In genomic region chr2:151827564-151828142, GRCh38 we compare ENCODE assay signal across 1 cellular context.
TF ChIP-seq lines count a peak whose summit lies in the region.

No MANE protein-coding gene starts in this region.

TF ChIP-seq in HepG2, 621 proteins besides CTCF, POLR2A, EP300 and RAD21 (continued from another document and continues in another):
- no peak for TF ChIP-seq ZNF512B (CRISPR knock-in tag; IDR thresholded peaks at IDR 0.05; ENCODE audit: borderline replicate concordance)
- no peak for TF ChIP-seq GATAD1 (CRISPR knock-in tag; IDR thresholded peaks at IDR 0.05)
- no peak for TF ChIP-seq MYPOP (CRISPR knock-in tag; IDR thresholded peaks at IDR 0.05)
- 0 out of 2 replicates have a peak, but pooled peaks have one; percentile 33 for TF ChIP-seq ZNF704 (CRISPR knock-in tag; IDR thresholded peaks at IDR 0.05; ENCODE audit: borderline replicate concordance)
- no peak for TF ChIP-seq KLF15 (CRISPR knock-in tag; IDR thresholded peaks at IDR 0.05; ENCODE audit: borderline replicate concordance)
- no peak for TF ChIP-seq POLR2AphosphoS5 (IDR thresholded peaks at IDR 0.05; ENCODE audit: low read depth, low read length)
- TF ChIP-seq SP1 (IDR thresholded peaks at IDR 0.05), result no peak
- no peak for TF ChIP-seq SP1 (CRISPR knock-in tag; IDR thresholded peaks at IDR 0.05)
- peak; percentile 66; the same call in 1 of the 2 replicates for TF ChIP-seq ZNF678 (CRISPR knock-in tag; IDR thresholded peaks at IDR 0.05)
- 0 out of 2 replicates have a peak, but pooled peaks have one; percentile 15 for TF ChIP-seq ZNF20 (CRISPR knock-in tag; IDR thresholded peaks at IDR 0.05)
- no peak for TF ChIP-seq RFXAP (CRISPR knock-in tag; IDR thresholded peaks at IDR 0.05; ENCODE audit: borderline replicate concordance)
- no peak for TF ChIP-seq TEAD3 (CRISPR knock-in tag; optimal IDR thresholded peaks at IDR 0.05; ENCODE audit: borderline replicate concordance)
- TF ChIP-seq, protein P1, sequence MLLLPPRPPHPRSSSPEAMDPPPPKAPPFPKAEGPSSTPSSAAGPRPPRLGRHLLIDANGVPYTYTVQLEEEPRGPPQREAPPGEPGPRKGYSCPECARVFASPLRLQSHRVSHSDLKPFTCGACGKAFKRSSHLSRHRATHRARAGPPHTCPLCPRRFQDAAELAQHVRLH (CRISPR knock-in tag; IDR thresholded peaks at IDR 0.05; ENCODE audit: borderline replicate concordance, low read depth), result 0 out of 2 replicates have a peak, but pooled peaks have one; percentile 12
- no peak for TF ChIP-seq BCL6 (CRISPR knock-in tag; IDR thresholded peaks at IDR 0.05)
- peak; percentile 35 for TF ChIP-seq ZNF883 (CRISPR knock-in tag; IDR thresholded peaks at IDR 0.05; ENCODE audit: not compliant biosample characterization)
- TF ChIP-seq NFE2L1 (CRISPR knock-in tag; IDR thresholded peaks at IDR 0.05; ENCODE audit: borderline replicate concordance), result no peak
- TF ChIP-seq, protein P2, sequence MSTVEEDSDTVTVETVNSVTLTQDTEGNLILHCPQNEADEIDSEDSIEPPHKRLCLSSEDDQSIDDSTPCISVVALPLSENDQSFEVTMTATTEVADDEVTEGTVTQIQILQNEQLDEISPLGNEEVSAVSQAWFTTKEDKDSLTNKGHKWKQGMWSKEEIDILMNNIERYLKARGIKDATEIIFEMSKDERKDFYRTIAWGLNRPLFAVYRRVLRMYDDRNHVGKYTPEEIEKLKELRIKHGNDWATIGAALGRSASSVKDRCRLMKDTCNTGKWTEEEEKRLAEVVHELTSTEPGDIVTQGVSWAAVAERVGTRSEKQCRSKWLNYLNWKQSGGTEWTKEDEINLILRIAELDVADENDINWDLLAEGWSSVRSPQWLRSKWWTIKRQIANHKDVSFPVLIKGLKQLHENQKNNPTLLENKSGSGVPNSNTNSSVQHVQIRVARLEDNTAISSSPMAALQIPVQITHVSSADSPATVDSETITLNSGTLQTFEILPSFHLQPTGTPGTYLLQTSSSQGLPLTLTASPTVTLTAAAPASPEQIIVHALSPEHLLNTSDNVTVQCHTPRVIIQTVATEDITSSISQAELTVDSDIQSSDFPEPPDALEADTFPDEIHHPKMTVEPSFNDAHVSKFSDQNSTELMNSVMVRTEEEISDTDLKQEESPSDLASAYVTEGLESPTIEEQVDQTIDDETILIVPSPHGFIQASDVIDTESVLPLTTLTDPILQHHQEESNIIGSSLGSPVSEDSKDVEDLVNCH (CRISPR knock-in tag; IDR thresholded peaks at IDR 0.05), result no peak
- TF ChIP-seq ZMYM3 (CRISPR knock-in tag; IDR thresholded peaks at IDR 0.05), result peak; percentile 96
- TF ChIP-seq AGO2 (optimal IDR thresholded peaks at IDR 0.05; ENCODE audit: low read depth, low read length), result peak; percentile 97
- TF ChIP-seq ZNF256 (CRISPR knock-in tag; conservative IDR thresholded peaks at IDR 0.05), result 0 out of 2 replicates have a peak, but pooled peaks have one; percentile 17
- TF ChIP-seq ZNF703 (CRISPR knock-in tag; IDR thresholded peaks at IDR 0.05; ENCODE audit: borderline replicate concordance), result peak; percentile 55; the same call in 1 of the 2 replicates
- no peak for TF ChIP-seq KAT2B (IDR thresholded peaks at IDR 0.05; ENCODE audit: borderline replicate concordance, low read depth, low read length)
- TF ChIP-seq, protein P3, sequence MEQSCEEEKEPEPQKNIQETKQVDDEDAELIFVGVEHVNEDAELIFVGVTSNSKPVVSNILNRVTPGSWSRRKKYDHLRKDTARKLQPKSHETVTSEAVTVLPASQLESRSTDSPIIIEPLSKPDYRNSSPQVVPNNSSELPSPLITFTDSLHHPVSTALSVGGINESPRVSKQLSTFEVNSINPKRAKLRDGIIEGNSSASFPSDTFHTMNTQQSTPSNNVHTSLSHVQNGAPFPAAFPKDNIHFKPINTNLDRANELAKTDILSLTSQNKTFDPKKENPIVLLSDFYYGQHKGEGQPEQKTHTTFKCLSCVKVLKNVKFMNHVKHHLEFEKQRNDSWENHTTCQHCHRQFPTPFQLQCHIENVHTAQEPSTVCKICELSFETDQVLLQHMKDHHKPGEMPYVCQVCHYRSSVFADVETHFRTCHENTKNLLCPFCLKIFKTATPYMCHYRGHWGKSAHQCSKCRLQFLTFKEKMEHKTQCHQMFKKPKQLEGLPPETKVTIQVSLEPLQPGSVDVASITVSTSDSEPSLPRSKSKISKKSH (CRISPR knock-in tag; IDR thresholded peaks at IDR 0.05; ENCODE audit: borderline replicate concordance), result 0 out of 2 replicates have a peak, but pooled peaks have one; percentile 11
- TF ChIP-seq ZSCAN12 (CRISPR knock-in tag; IDR thresholded peaks at IDR 0.05), result no peak
- no peak for TF ChIP-seq ATM (IDR thresholded peaks at IDR 0.05; ENCODE audit: borderline replicate concordance)
- TF ChIP-seq ZNF160 (CRISPR knock-in tag; IDR thresholded peaks at IDR 0.05), result 0 out of 2 replicates have a peak, but pooled peaks have one; percentile 9
- TF ChIP-seq ZBTB38 (CRISPR knock-in tag; IDR thresholded peaks at IDR 0.05), result no peak
- no peak for TF ChIP-seq ELF3 (CRISPR knock-in tag; IDR thresholded peaks at IDR 0.05)
- no peak for TF ChIP-seq FOXK2 (IDR thresholded peaks at IDR 0.05)
- TF ChIP-seq ZNF333 (CRISPR knock-in tag; IDR thresholded peaks at IDR 0.05; ENCODE audit: borderline replicate concordance), result 0 out of 2 replicates have a peak, but pooled peaks have one; percentile 33
- peak; percentile 69 for TF ChIP-seq ZNF18 (CRISPR knock-in tag; IDR thresholded peaks at IDR 0.05; ENCODE audit: insufficient replicate concordance)
- TF ChIP-seq, protein P4, sequence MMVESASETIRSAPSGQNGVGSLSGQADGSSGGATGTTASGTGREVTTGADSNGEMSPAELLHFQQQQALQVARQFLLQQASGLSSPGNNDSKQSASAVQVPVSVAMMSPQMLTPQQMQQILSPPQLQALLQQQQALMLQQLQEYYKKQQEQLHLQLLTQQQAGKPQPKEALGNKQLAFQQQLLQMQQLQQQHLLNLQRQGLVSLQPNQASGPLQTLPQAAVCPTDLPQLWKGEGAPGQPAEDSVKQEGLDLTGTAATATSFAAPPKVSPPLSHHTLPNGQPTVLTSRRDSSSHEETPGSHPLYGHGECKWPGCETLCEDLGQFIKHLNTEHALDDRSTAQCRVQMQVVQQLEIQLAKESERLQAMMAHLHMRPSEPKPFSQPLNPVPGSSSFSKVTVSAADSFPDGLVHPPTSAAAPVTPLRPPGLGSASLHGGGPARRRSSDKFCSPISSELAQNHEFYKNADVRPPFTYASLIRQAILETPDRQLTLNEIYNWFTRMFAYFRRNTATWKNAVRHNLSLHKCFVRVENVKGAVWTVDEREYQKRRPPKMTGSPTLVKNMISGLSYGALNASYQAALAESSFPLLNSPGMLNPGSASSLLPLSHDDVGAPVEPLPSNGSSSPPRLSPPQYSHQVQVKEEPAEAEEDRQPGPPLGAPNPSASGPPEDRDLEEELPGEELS (CRISPR knock-in tag; IDR thresholded peaks at IDR 0.05), result no peak
- no peak for TF ChIP-seq PBX2 (CRISPR knock-in tag; IDR thresholded peaks at IDR 0.05)
- TF ChIP-seq EEA1 (CRISPR knock-in tag; IDR thresholded peaks at IDR 0.05; ENCODE audit: borderline replicate concordance), result 0 out of 2 replicates have a peak, but pooled peaks have one; percentile 18
- TF ChIP-seq SOX5 (CRISPR knock-in tag; IDR thresholded peaks at IDR 0.05; ENCODE audit: borderline replicate concordance), result no peak
- no peak for TF ChIP-seq ATF1 (CRISPR knock-in tag; IDR thresholded peaks at IDR 0.05)
- TF ChIP-seq ZEB1 (IDR thresholded peaks at IDR 0.05; ENCODE audit: insufficient replicate concordance, low read depth), result no peak
- peak; percentile 30 for TF ChIP-seq DBP (CRISPR knock-in tag; IDR thresholded peaks at IDR 0.05; ENCODE audit: not compliant biosample characterization)
- TF ChIP-seq, protein P5, sequence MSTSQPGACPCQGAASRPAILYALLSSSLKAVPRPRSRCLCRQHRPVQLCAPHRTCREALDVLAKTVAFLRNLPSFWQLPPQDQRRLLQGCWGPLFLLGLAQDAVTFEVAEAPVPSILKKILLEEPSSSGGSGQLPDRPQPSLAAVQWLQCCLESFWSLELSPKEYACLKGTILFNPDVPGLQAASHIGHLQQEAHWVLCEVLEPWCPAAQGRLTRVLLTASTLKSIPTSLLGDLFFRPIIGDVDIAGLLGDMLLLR (CRISPR knock-in tag; IDR thresholded peaks at IDR 0.05), result no peak
- TF ChIP-seq ADNP (CRISPR knock-in tag; IDR thresholded peaks at IDR 0.05), result 0 out of 2 replicates have a peak, but pooled peaks have one; percentile 16
- TF ChIP-seq ZNF850 (CRISPR knock-in tag; conservative IDR thresholded peaks at IDR 0.05), result no peak
- TF ChIP-seq NFIB (CRISPR knock-in tag; IDR thresholded peaks at IDR 0.05; ENCODE audit: borderline replicate concordance), result no peak
- TF ChIP-seq SOX6 (IDR thresholded peaks at IDR 0.05), result no peak
- peak; percentile 6 for TF ChIP-seq SOX6 (CRISPR knock-in tag; IDR thresholded peaks at IDR 0.05)
- no peak for TF ChIP-seq PCBP2 (optimal IDR thresholded peaks at IDR 0.05; ENCODE audit: low read depth, low read length, poor library complexity, severe bottlenecking)
- TF ChIP-seq ZNF552 (CRISPR knock-in tag; IDR thresholded peaks at IDR 0.05; ENCODE audit: borderline replicate concordance), result no peak
- 0 out of 2 replicates have a peak, but pooled peaks have one; percentile 21 for TF ChIP-seq PCBP1 (IDR thresholded peaks at IDR 0.05; ENCODE audit: borderline replicate concordance, low read depth, low read length)
- TF ChIP-seq ZNF709 (CRISPR knock-in tag; IDR thresholded peaks at IDR 0.05), result no peak
- no peak for TF ChIP-seq ZNF33A (CRISPR knock-in tag; IDR thresholded peaks at IDR 0.05; ENCODE audit: borderline replicate concordance)
- TF ChIP-seq RCOR2 (CRISPR knock-in tag; IDR thresholded peaks at IDR 0.05), result 0 out of 2 replicates have a peak, but pooled peaks have one; percentile 33
- TF ChIP-seq ZNF44 (CRISPR knock-in tag; IDR thresholded peaks at IDR 0.05), result no peak
- no peak for TF ChIP-seq ZNF317 (CRISPR knock-in tag; IDR thresholded peaks at IDR 0.05)
- no peak for TF ChIP-seq ZNF713 (CRISPR knock-in tag; IDR thresholded peaks at IDR 0.05)
- TF ChIP-seq, protein P6, sequence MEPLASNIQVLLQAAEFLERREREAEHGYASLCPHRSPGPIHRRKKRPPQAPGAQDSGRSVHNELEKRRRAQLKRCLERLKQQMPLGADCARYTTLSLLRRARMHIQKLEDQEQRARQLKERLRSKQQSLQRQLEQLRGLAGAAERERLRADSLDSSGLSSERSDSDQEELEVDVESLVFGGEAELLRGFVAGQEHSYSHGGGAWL (CRISPR knock-in tag; IDR thresholded peaks at IDR 0.05), result no peak
- no peak for TF ChIP-seq DR1 (CRISPR knock-in tag; IDR thresholded peaks at IDR 0.05)
